ENCODE assay signal across 9 cellular contexts in genomic region chr2:73291461-73292315, GRCh38. TPM values are rescaled to one million over a fixed set of nuclear protein-coding genes. Genes with fewer than 3 reads are reported as not detected.
DNase-seq lines count a peak whose midpoint lies in the region; ATAC-seq, FAIRE-seq and TF ChIP-seq lines count a peak whose summit lies in the region.
"Had no signal": no experiment of that assay in that cellular context is flagged by ENCODE, and none has a peak within 500 bp of the region (broad histone marks: within the 10 kb centered on the region; RNA-seq: fewer than 3 reads in every experiment).

No MANE protein-coding gene starts in this region.

- H3K27ac Mint-ChIP-seq in Calu3 (ENCODE audit: unreplicated experiment) = peak overlapping the region; percentile 37
- H3K27ac Mint-ChIP-seq in IgD-negative memory B cell = peak overlapping the region; percentile 39 to 89 (median 59)
- H3K27ac Mint-ChIP-seq in natural killer cell treated with Interleukin-12 subunit alpha and Interleukin-12 subunit beta and Interleukin-15 and Interleukin-18, amount 100 ng/mL, for 72 hours = no peak overlapping the region

- TF ChIP-seq CTCF in Calu3 (IDR thresholded peaks at IDR 0.05; ENCODE audit: unreplicated experiment) (no peak), bronchial epithelial cell (IDR thresholded peaks at IDR 0.05; ENCODE audit: insufficient read depth, low read length, severe bottlenecking) (peak; percentile 1)

- H3K27me3 ChIP-seq in bronchial epithelial cell (ENCODE audit: control insufficient read depth, insufficient read depth, low read length) = peaks cover 21% of the 10 kb centered on the region

- no peak overlapping the region for H3K4me3 ChIP-seq in bronchial epithelial cell (ENCODE audit: low read depth, low read length)

- DNase-seq in Calu3 (no peak), bronchial epithelial cell (ENCODE audit: low read depth) (no peak), amniotic stem cell (lab: John Stamatoyannopoulos, UW) (no peak)
- DNase-seq in natural killer cell treated with Interleukin-12 subunit alpha and Interleukin-12 subunit beta and Interleukin-15 and Interleukin-18, amount 100 ng/mL, for 72 hours (ENCODE audit: low spot score) = no peak

- BruUV-seq in Calu3 (replicated peaks; lab: Mats Ljungman, UMichigan) = no TSS peak

- H3K4me1 Mint-ChIP-seq in Calu3 (ENCODE audit: low read depth, unreplicated experiment) = peaks cover 8% of the 10 kb centered on the region
- H3K4me1 Mint-ChIP-seq in IgD-negative memory B cell = peaks cover 4 to 20% (median 8%) of the 10 kb centered on the region in 3 donors
- H3K4me1 Mint-ChIP-seq in natural killer cell treated with Interleukin-12 subunit alpha and Interleukin-12 subunit beta and Interleukin-15 and Interleukin-18, amount 100 ng/mL, for 72 hours (ENCODE audit: low read depth in 2 of 2) = peaks cover 6 to 12% of the 10 kb centered on the region in 2 donors

- H3K27me3 Mint-ChIP-seq in Calu3 (ENCODE audit: unreplicated experiment) (peaks cover 87% of the 10 kb centered on the region), IgD-negative memory B cell (peaks cover 39% of the 10 kb centered on the region)
- peaks cover 35 to 57% of the 10 kb centered on the region in 2 donors for H3K27me3 Mint-ChIP-seq in natural killer cell treated with Interleukin-12 subunit alpha and Interleukin-12 subunit beta and Interleukin-15 and Interleukin-18, amount 100 ng/mL, for 72 hours

- CTCF ChIA-PET in Calu3 (lab: Charles Lee) = no interaction called here

- intact Hi-C loops in Calu3 (cut with micrococcal nuclease; ENCODE audit: unreplicated experiment) = loop anchor here (2.0 kb wide), 1 partner anchor 51 kb away; no protein-coding TSS in a partner anchor

- no peak for FAIRE-seq in bronchial epithelial cell (lab: Jason Lieb, UNC)

- peak overlapping the region; percentile 44 for H3K4me3 Mint-ChIP-seq in Calu3 (ENCODE audit: low read depth, unreplicated experiment)
- peak overlapping the region; percentile 76 to 92 (median 90) for H3K4me3 Mint-ChIP-seq in IgD-negative memory B cell
- H3K4me3 Mint-ChIP-seq in natural killer cell treated with Interleukin-12 subunit alpha and Interleukin-12 subunit beta and Interleukin-15 and Interleukin-18, amount 100 ng/mL, for 72 hours = peak overlapping the region; percentile 82

- peaks cover 18% of the 10 kb centered on the region for H3K36me3 Mint-ChIP-seq in Calu3 (ENCODE audit: insufficient read depth, unreplicated experiment)
- no peaks in the 10 kb centered on the region for H3K36me3 Mint-ChIP-seq in IgD-negative memory B cell
- no peaks in the 10 kb centered on the region for H3K36me3 Mint-ChIP-seq in natural killer cell treated with Interleukin-12 subunit alpha and Interleukin-12 subunit beta and Interleukin-15 and Interleukin-18, amount 100 ng/mL, for 72 hours

- no peaks in the 10 kb centered on the region for H3K36me3 ChIP-seq in bronchial epithelial cell (ENCODE audit: control insufficient read depth, insufficient read depth, low read length)

- no peak for ATAC-seq in natural killer cell treated with Interleukin-12 subunit alpha and Interleukin-12 subunit beta and Interleukin-15 and Interleukin-18, amount 100 ng/mL, for 72 hours
- ATAC-seq in HG03196 (IDR thresholded peaks at IDR 0.05; ENCODE audit: unreplicated experiment) = no peak
- ATAC-seq in GM18511 (IDR thresholded peaks at IDR 0.05; ENCODE audit: unreplicated experiment) = no peak
- no peak for ATAC-seq in HG02571 (IDR thresholded peaks at IDR 0.05; ENCODE audit: unreplicated experiment)

- H3K9me3 Mint-ChIP-seq in Calu3 (ENCODE audit: low read depth, unreplicated experiment) (no peaks in the 10 kb centered on the region), IgD-negative memory B cell (peaks cover 0 to 4% (median 0%) of the 10 kb centered on the region in 3 donors)
- H3K9me3 Mint-ChIP-seq in natural killer cell treated with Interleukin-12 subunit alpha and Interleukin-12 subunit beta and Interleukin-15 and Interleukin-18, amount 100 ng/mL, for 72 hours = no peaks in the 10 kb centered on the region

RNA-seq across cellular contexts. Expression of gene EGR4, which starts 1.7 kb away (rescaled TPM):
- total RNA-seq in Calu3 (2022) = 0.68 and 0.81 TPM in 2 replicates
- polyA plus RNA-seq in IgD-negative memory B cell = 0.26 TPM
- total RNA-seq in bronchial epithelial cell = not detected in 2 replicates
- total RNA-seq in natural killer cell treated with Interleukin-12 subunit alpha and Interleukin-12 subunit beta and Interleukin-15 and Interleukin-18, amount 100 ng/mL, for 72 hours = not detected
- total RNA-seq: glomerular endothelial cell had no signal

RNA-seq across cellular contexts. Expression of gene FBXO41, which starts 7.4 kb away (rescaled TPM):
- total RNA-seq in Calu3 (2022) (15.0 and 16.1 TPM in 2 replicates), bronchial epithelial cell (1.6 and 1.8 TPM in 2 replicates)
- 3.8 TPM for polyA plus RNA-seq in IgD-negative memory B cell
- 10 to 100 TPM in 1 of 2 donors, 1 to 10 TPM in 1; 10.0 to 40.1 TPM for total RNA-seq in natural killer cell treated with Interleukin-12 subunit alpha and Interleukin-12 subunit beta and Interleukin-15 and Interleukin-18, amount 100 ng/mL, for 72 hours

RNA-seq across cellular contexts. Expression of gene CCT7, which starts 57.6 kb away (rescaled TPM):
- total RNA-seq in Calu3 (2022) (394 and 403 TPM in 2 replicates), bronchial epithelial cell (260 and 362 TPM in 2 replicates)
- 242 TPM for polyA plus RNA-seq in IgD-negative memory B cell
- total RNA-seq in natural killer cell treated with Interleukin-12 subunit alpha and Interleukin-12 subunit beta and Interleukin-15 and Interleukin-18, amount 100 ng/mL, for 72 hours = 100 to 1,000 TPM; 417 to 436 TPM

RNA-seq across cellular contexts. Expression of gene PRADC1, which starts 58.6 kb away (rescaled TPM):
- total RNA-seq in Calu3 (2022) (13.2 and 13.8 TPM in 2 replicates), bronchial epithelial cell (5.8 and 11.5 TPM in 2 replicates)
- polyA plus RNA-seq in IgD-negative memory B cell = 12.4 TPM
- 10 to 100 TPM; 13.0 to 13.5 TPM for total RNA-seq in natural killer cell treated with Interleukin-12 subunit alpha and Interleukin-12 subunit beta and Interleukin-15 and Interleukin-18, amount 100 ng/mL, for 72 hours

Comparison
In these comparisons a context has a peak if more than half of its experiments do, and no peak if none do; other contexts are left out.
1. H3K27ac Mint-ChIP-seq: peak in Calu3 (single experiment) and IgD-negative memory B cell (3 of 3); none in natural killer cell treated with Interleukin-12 subunit alpha and Interleukin-12 subunit beta and Interleukin-15 and Interleukin-18, amount 100 ng/mL, for 72 hours (0 of 2).
2. Peak in every context shown above with its lines, with median percentiles within 50 percentile points of each other: H3K4me3 Mint-ChIP-seq.